Comparison of ENCODE assay signal across 1 cellular context in genomic region chr12:25691865-25692114, GRCh38.
TF ChIP-seq lines count a peak whose summit lies in the region.

No MANE protein-coding gene starts in this region.

TF ChIP-seq in IMR-90, 13 proteins besides CTCF, POLR2A, EP300 and RAD21:
- no peak for TF ChIP-seq RFX5 (IDR thresholded peaks at IDR 0.05; ENCODE audit: low read depth, low read length)
- no peak for TF ChIP-seq RCOR1 (IDR thresholded peaks at IDR 0.05; ENCODE audit: insufficient replicate concordance, low read length)
- no peak for TF ChIP-seq SMC3 (IDR thresholded peaks at IDR 0.05; ENCODE audit: low read depth, low read length)
- TF ChIP-seq MXI1 (IDR thresholded peaks at IDR 0.05; ENCODE audit: borderline replicate concordance, low read depth, low read length), result no peak
- TF ChIP-seq MAFK (IDR thresholded peaks at IDR 0.05; ENCODE audit: low read depth, low read length), result no peak
- no peak for TF ChIP-seq CHD1 (IDR thresholded peaks at IDR 0.05; ENCODE audit: low read depth, low read length)
- TF ChIP-seq ELK1 (IDR thresholded peaks at IDR 0.05; ENCODE audit: borderline replicate concordance, low read depth, low read length), result no peak
- no peak for TF ChIP-seq CEBPB (IDR thresholded peaks at IDR 0.05; ENCODE audit: low read depth, low read length)
- no peak for TF ChIP-seq MAZ (IDR thresholded peaks at IDR 0.05; ENCODE audit: borderline replicate concordance, low read depth, low read length)
- no peak for TF ChIP-seq NFE2L2 (IDR thresholded peaks at IDR 0.05; ENCODE audit: low read depth, low read length)
- TF ChIP-seq USF2 (IDR thresholded peaks at IDR 0.05; ENCODE audit: low read depth, low read length), result no peak
- TF ChIP-seq FOS (IDR thresholded peaks at IDR 0.05; ENCODE audit: low read depth, low read length), result no peak
- no peak for TF ChIP-seq BHLHE40 (IDR thresholded peaks at IDR 0.05; ENCODE audit: low read depth, low read length)
